ENCODE assay signal across 9 cellular contexts in genomic region chr15:78873796-78874761, GRCh38. TPM values are rescaled to one million over a fixed set of nuclear protein-coding genes. Genes with fewer than 3 reads are reported as not detected.
DNase-seq lines count a peak whose midpoint lies in the region; ATAC-seq, FAIRE-seq and TF ChIP-seq lines count a peak whose summit lies in the region.
"Had no signal": no experiment of that assay in that cellular context is flagged by ENCODE, and none has a peak within 500 bp of the region (broad histone marks: within the 10 kb centered on the region; RNA-seq: fewer than 3 reads in every experiment).

No MANE protein-coding gene starts in this region.

- H4K20me1 ChIP-seq in K562 (replicated peaks; ENCODE audit: control insufficient read depth, insufficient read depth, low read length), result peaks cover 54% of the 10 kb centered on the region

- H3K9ac ChIP-seq in K562 (ENCODE audit: insufficient read depth in 1 of 2, low read depth in 2 of 2, low read length in 2 of 2), result peak overlapping the region; percentile 100

- H3K4me3 ChIP-seq in K562, result peak overlapping the region; percentile 99

- peak; percentile 37 for DNase-seq in NCI-H82 (lab: John Stamatoyannopoulos, UW)
- DNase-seq in NCI-H82 treated with DMSO at 0.1 percent for 48 hours (lab: John Stamatoyannopoulos, UW; ENCODE audit: unreplicated experiment), result no peak
- DNase-seq in RPMI7951 (ENCODE audit: low read depth), result peak; percentile 16
- peak in 2 of 4 experiments; percentile 24 to 71 for DNase-seq in K562 (ENCODE audit: extremely low read depth in 1 of 4, low spot score in 3 of 4)
- DNase-seq in left kidney (ENCODE audit: low read depth, low spot score), result peak; percentile 53
- peak in 5 of 6 experiments; percentile 12 to 37 (median 23) for DNase-seq in stimulated activated naive CD4-positive, alpha-beta T cell (lab: John Stamatoyannopoulos, UW)
- DNase-seq in NCI-H446 (lab: John Stamatoyannopoulos, UW), result no peak

- CTCF ChIA-PET in K562 (lab: Yijun Ruan, JAX; ENCODE audit: low intra/inter-chr PET ratio), result interaction anchor here (0.6 to 0.7 kb wide), 2 partner anchors 70 to 235 kb away, joined by 3 read pairs; no protein-coding TSS in a partner anchor

- no peak overlapping the region for H2AFZ ChIP-seq in K562 (ENCODE audit: low read depth, low read length)

- WGBS in K562 (ENCODE audit: insufficient coverage, low coverage, missing lambda C conversion rate), result under 1% methylated on average over 38 of the region's 38 CpGs

- peaks cover 63% of the 10 kb centered on the region for H3K79me2 ChIP-seq in K562 (ENCODE audit: control insufficient read depth, insufficient read depth, low read length)

- peak; percentile 43 for ATAC-seq in K562
- ATAC-seq in GM21576 (IDR thresholded peaks at IDR 0.05; ENCODE audit: unreplicated experiment), result no peak

- H3K9me1 ChIP-seq in K562 (ENCODE audit: control insufficient read depth, insufficient read depth, low read length), result peaks cover 12% of the 10 kb centered on the region

- no peak for TF ChIP-seq EP300 in K562 (IDR thresholded peaks at IDR 0.05; ENCODE audit: low read length)

- POLR2A ChIA-PET in K562 (lab: Yijun Ruan, JAX), result interaction anchor here (0.6 to 3.2 kb wide), 9 partner anchors 10 to 1212 kb away, joined by 3 to 26 read pairs (median 4); partner anchors contain the start of gene PSMA4

- TF ChIP-seq CTCF in K562 (IDR thresholded peaks at IDR 0.05 in 2 of 3, conservative IDR thresholded peaks at IDR 0.05 in 1 of 3; ENCODE audit: insufficient read depth in 2 of 3, low read depth in 1 of 3, low read length in 3 of 3), result no peak

- peak; percentile 48 for FAIRE-seq in K562 (lab: Jason Lieb, UNC)
- FAIRE-seq: islet of Langerhans had no signal

- peaks cover 18 to 23% of the 10 kb centered on the region in 2 experiments for H3K4me1 ChIP-seq in K562 (replicated peaks in 1 of 2; ENCODE audit: control insufficient read depth in 2 of 2, insufficient read depth in 2 of 2, low read length in 2 of 2)

- TF ChIP-seq POLR2A in K562 (conservative IDR thresholded peaks at IDR 0.05), result no peak

- peaks cover 22% of the 10 kb centered on the region; the same call in 2 of the 3 replicates for H3K36me3 ChIP-seq in K562 (ENCODE audit: control insufficient read depth, insufficient read depth, low read length)

- H3K27me3 ChIP-seq in K562 (ENCODE audit: control insufficient read depth in 2 of 2, insufficient read depth in 2 of 2, low read length in 2 of 2), result no peaks in the 10 kb centered on the region

- in situ Hi-C loops in K562 (cut with MboI), result no loop called here

- BruUV-seq in K562 (replicated peaks; lab: Mats Ljungman, UMichigan), result TSS peak; percentile 37

- H3K4me2 ChIP-seq in K562 (ENCODE audit: insufficient read depth, low read length), result peak overlapping the region; percentile 87

- peak overlapping the region; percentile 100 for H3K27ac ChIP-seq in K562 (ENCODE audit: extremely low read depth, low read depth, low read length)

- no peaks in the 10 kb centered on the region for H3K9me3 ChIP-seq in K562 (replicated peaks; ENCODE audit: control insufficient read depth, insufficient read depth, low read depth, low read length)

- TF ChIP-seq RAD21 in K562 (CRISPR knock-in tag; conservative IDR thresholded peaks at IDR 0.05 in 1 of 2, IDR thresholded peaks at IDR 0.05 in 1 of 2), result no peak

- intact Hi-C loops in K562 (cut with micrococcal nuclease), result no loop called here

TF ChIP-seq in K562, 482 proteins besides CTCF, POLR2A, EP300 and RAD21 (continues in another document):
- TF ChIP-seq BMI1 (IDR thresholded peaks at IDR 0.05; ENCODE audit: low read length), result no peak
- TF ChIP-seq ZFP36 (IDR thresholded peaks at IDR 0.05; ENCODE audit: low read depth, low read length, partially characterized antibody), result no peak
- no peak for TF ChIP-seq ARID3B (CRISPR knock-in tag; IDR thresholded peaks at IDR 0.05; ENCODE audit: borderline replicate concordance)
- TF ChIP-seq ZBTB9 (CRISPR knock-in tag; IDR thresholded peaks at IDR 0.05), result no peak
- no peak for TF ChIP-seq PTTG1 (tag; IDR thresholded peaks at IDR 0.05; ENCODE audit: low read depth)
- TF ChIP-seq CREBBP (IDR thresholded peaks at IDR 0.05; ENCODE audit: low read depth, low read length), result no peak
- TF ChIP-seq GTF2E2 (tag; IDR thresholded peaks at IDR 0.05), result no peak
- TF ChIP-seq NCOA1 (IDR thresholded peaks at IDR 0.05; ENCODE audit: low read depth), result peak; percentile 58
- TF ChIP-seq NR2F6 (CRISPR knock-in tag; IDR thresholded peaks at IDR 0.05), result no peak
- peak; percentile 48; the same call in 1 of the 2 replicates for TF ChIP-seq ILF3 (IDR thresholded peaks at IDR 0.05; ENCODE audit: borderline replicate concordance)
- peak; percentile 49; the same call in 1 of the 2 replicates for TF ChIP-seq BACH1 (tag; IDR thresholded peaks at IDR 0.05)
- TF ChIP-seq ZNF77 (CRISPR knock-in tag; IDR thresholded peaks at IDR 0.05), result no peak
- TF ChIP-seq RBFOX2 (IDR thresholded peaks at IDR 0.05; ENCODE audit: low read depth, low read length), result peak; percentile 53; the same call in 1 of the 2 replicates
- TF ChIP-seq ETV5 (CRISPR knock-in tag; IDR thresholded peaks at IDR 0.05; ENCODE audit: low read depth), result no peak; the same call in 1 of the 2 replicates

RNA-seq across cellular contexts. Expression of gene MORF4L1, which starts 1.4 kb away (rescaled TPM):
- 354 and 358 TPM in 2 replicates for total RNA-seq in RPMI7951 (2014; rRNA removed; shearing (Covaris generic))
- total RNA-seq in K562 (2011; cell fraction: chromatin; rRNA removed; ENCODE audit: low replicate concordance), result 78.8 and 247 TPM in 2 replicates
- total RNA-seq in K562 (2011; cell fraction: nucleolus; rRNA removed), result 43.7 and 63.3 TPM in 2 replicates
- 127 and 191 TPM in 2 replicates for total RNA-seq in K562 (2011; cell fraction: nucleoplasm; rRNA removed)
- total RNA-seq in K562 (2014; rRNA removed) (202 and 281 TPM in 2 replicates), K562 (2014; rRNA removed; fragmentation: Illumina TruSeq; extraction: Trizol) (127 and 157 TPM in 2 replicates), K562 (2015; rRNA removed; fragmentation: Illumina TruSeq; extraction: Trizol) (193 and 197 TPM in 2 replicates), K562 (2021) (187 and 240 TPM in 2 replicates)
- polyA plus RNA-seq in K562 (2011; rRNA removed) (268 and 400 TPM in 2 replicates), K562 (2014; fragmentation: Illumina TruSeq; extraction: Trizol) (497 and 578 TPM in 2 replicates), K562 (2014; fragmentation: Nextera tagmentation; extraction: Ambion mirVana) (100 to 1,000 TPM; 244 to 365 TPM), K562 (2014; rRNA removed) (454 and 615 TPM in 2 replicates)
- polyA plus RNA-seq in K562 (2011; cell fraction: cytosol; rRNA removed), result 61.7 and 122 TPM in 2 replicates
- polyA plus RNA-seq in K562 (2011; cell fraction: nucleus; rRNA removed), result 49.9 and 79.3 TPM in 2 replicates
- polyA plus RNA-seq in K562 (2012), result 208 and 400 TPM in 2 replicates
- 149 and 157 TPM in 2 replicates for polyA minus RNA-seq in K562 (2011; rRNA and poly(A)+ RNA removed)
- 46.6 and 48.9 TPM in 2 replicates for polyA minus RNA-seq in K562 (2011; cell fraction: cytosol; rRNA and poly(A)+ RNA removed)
- 35.3 and 77.4 TPM in 2 replicates for polyA minus RNA-seq in K562 (2011; cell fraction: nucleus; rRNA and poly(A)+ RNA removed)

Comparison
In these comparisons a context has a peak if more than half of its experiments do, and no peak if none do; other contexts are left out.
1. DNase-seq: peak in NCI-H82 (single experiment), RPMI7951 (single experiment), left kidney (single experiment) and stimulated activated naive CD4-positive, alpha-beta T cell (5 of 6); none in NCI-H82 treated with DMSO at 0.1 percent for 48 hours (single experiment) and NCI-H446 (0 of 2).